ENCODE assay signal across 16 cellular contexts in genomic region chr15:101349497-101349951, GRCh38. TPM values are rescaled to one million over a fixed set of nuclear protein-coding genes. Genes with fewer than 3 reads are reported as not detected.
A peak's percentile ranks its signal among the peaks of the same experiment; 100 is the strongest.
DNase-seq lines count a peak whose midpoint lies in the region; ATAC-seq and TF ChIP-seq lines count a peak whose summit lies in the region.
"Had no signal": no experiment of that assay in that cellular context is flagged by ENCODE, and none has a peak within 500 bp of the region (broad histone marks: within the 10 kb centered on the region; RNA-seq: fewer than 3 reads in every experiment).

No MANE protein-coding gene starts in this region.

- H3K27me3 ChIP-seq in body of pancreas: no peaks in the 10 kb centered on the region
- no peaks in the 10 kb centered on the region for H3K27me3 ChIP-seq in effector memory CD4-positive, alpha-beta T cell (replicated peaks; ENCODE audit: control insufficient read depth, insufficient read depth, low read length, poor library complexity, severe bottlenecking)

- no peaks in the 10 kb centered on the region for H3K9me3 ChIP-seq in HEK293 (ENCODE audit: control insufficient read depth, insufficient read depth, low read depth, low read length)
- no peaks in the 10 kb centered on the region for H3K9me3 ChIP-seq in body of pancreas
- H3K9me3 ChIP-seq in effector memory CD4-positive, alpha-beta T cell (ENCODE audit: control insufficient read depth, low read length): no peaks in the 10 kb centered on the region

- DNase-seq in body of pancreas (peak in 1 of 4 donors; percentile 17), left colon (no peak), hippocampal formation (lab: John Stamatoyannopoulos, UW) (no peak), MV-4-11 (lab: John Stamatoyannopoulos, UW) (no peak)
- DNase-seq in effector memory CD4-positive, alpha-beta T cell: no peak
- DNase-seq: C1 segment of cervical spinal cord, KBM-7, NCI-H1048, NCI-H1436 treated with DMSO at 0.1 percent for 48 hours, NCI-H2029 treated with DMSO at 0.1 percent for 48 hours, NCI-H2171 treated with DMSO at 0.1 percent for 48 hours, NCI-H774 had no signal

- H3K4me3 ChIP-seq in HEK293 (ENCODE audit: low read depth, low read length) (no peak overlapping the region), body of pancreas (no peak overlapping the region)
- no peak overlapping the region for H3K4me3 ChIP-seq in effector memory CD4-positive, alpha-beta T cell (ENCODE audit: insufficient read depth, low read depth, low read length, poor library complexity, severe bottlenecking)

- ATAC-seq in body of pancreas: peak; percentile 27
- ATAC-seq in left colon: peak; percentile 13
- no peak for ATAC-seq in GM19023 (IDR thresholded peaks at IDR 0.05; ENCODE audit: unreplicated experiment)
- ATAC-seq: HCT116 had no signal

- POLR2A ChIA-PET in HEK293 (lab: Yijun Ruan, JAX): interaction anchor here (0.7 kb wide), 1 partner anchor 69 kb away, joined by 3 read pairs; no protein-coding TSS in a partner anchor

- no peak for TF ChIP-seq POLR2A in body of pancreas (IDR thresholded peaks at IDR 0.05)

- intact Hi-C loops in body of pancreas (cut with DNase I): no loop called here
- intact Hi-C loops in left colon (cut with DNase I, micrococcal nuclease): no loop called here

- TF ChIP-seq CTCF in C4-2B (conservative IDR thresholded peaks at IDR 0.05) (no peak), HEK293 (tag by site-specific recombination; IDR thresholded peaks at IDR 0.05) (no peak), body of pancreas (IDR thresholded peaks at IDR 0.05) (no peak)

- CTCF ChIA-PET in HEK293 (lab: Yijun Ruan, JAX): no interaction called here

- 46 to 50% methylated on average over 10 of the region's 10 CpGs for WGBS in body of pancreas, 2 donors

- H3K36me3 ChIP-seq in HEK293 (ENCODE audit: control insufficient read depth in 2 of 2, insufficient read depth in 1 of 2, low read length in 2 of 2) (peaks cover 5 to 6% of the 10 kb centered on the region in 2 experiments; a peak in 2 of 3 replicates), body of pancreas (replicated peaks in 1 of 2; ENCODE audit: insufficient read depth in 1 of 2, low read depth in 2 of 2) (no peaks in the 10 kb centered on the region)
- no peaks in the 10 kb centered on the region for H3K36me3 ChIP-seq in effector memory CD4-positive, alpha-beta T cell (ENCODE audit: control insufficient read depth, insufficient read depth, low read length)

- H3K27ac ChIP-seq in C4-2B (peak overlapping the region; percentile 41), HEK293 (ENCODE audit: extremely low read depth, low read depth, low read length) (peak overlapping the region; percentile 21), body of pancreas (peak overlapping the region in 2 of 4 donors; percentile 22 to 48)
- no peak overlapping the region for H3K27ac ChIP-seq in effector memory CD4-positive, alpha-beta T cell (ENCODE audit: insufficient read depth, low read length, poor library complexity, severe bottlenecking)

- H3K4me1 ChIP-seq in HEK293 (ENCODE audit: control insufficient read depth, insufficient read depth, low read length) (peaks cover 5% of the 10 kb centered on the region; the same call in 1 of the 2 replicates), body of pancreas (peaks cover 15% of the 10 kb centered on the region)
- H3K4me1 ChIP-seq in effector memory CD4-positive, alpha-beta T cell (ENCODE audit: control insufficient read depth, insufficient read depth, low read length, poor library complexity, severe bottlenecking): no peaks in the 10 kb centered on the region

TF ChIP-seq in HEK293, 187 proteins besides CTCF, POLR2A, EP300 and RAD21 (continues in another document):
- TF ChIP-seq ZBTB7A (tag by site-specific recombination; IDR thresholded peaks at IDR 0.05; ENCODE audit: low read depth): no peak
- TF ChIP-seq ZNF561 (tag by site-specific recombination; IDR thresholded peaks at IDR 0.05; ENCODE audit: borderline replicate concordance): no peak
- TF ChIP-seq ZNF280C (tag by site-specific recombination; IDR thresholded peaks at IDR 0.05): no peak
- no peak for TF ChIP-seq MZF1 (tag by site-specific recombination; IDR thresholded peaks at IDR 0.05; ENCODE audit: borderline replicate concordance)
- no peak for TF ChIP-seq ZNF214 (tag by site-specific recombination; IDR thresholded peaks at IDR 0.05; ENCODE audit: borderline replicate concordance)
- no peak for TF ChIP-seq ZNF548 (tag by site-specific recombination; IDR thresholded peaks at IDR 0.05)
- no peak for TF ChIP-seq ZNF391 (tag by site-specific recombination; IDR thresholded peaks at IDR 0.05; ENCODE audit: borderline replicate concordance, low read depth)
- TF ChIP-seq RBAK (tag by site-specific recombination; IDR thresholded peaks at IDR 0.05): no peak
- no peak for TF ChIP-seq FEZF1 (tag by site-specific recombination; IDR thresholded peaks at IDR 0.05)
- no peak for TF ChIP-seq ZBTB1 (tag by site-specific recombination; IDR thresholded peaks at IDR 0.05)
- TF ChIP-seq, protein P1, sequence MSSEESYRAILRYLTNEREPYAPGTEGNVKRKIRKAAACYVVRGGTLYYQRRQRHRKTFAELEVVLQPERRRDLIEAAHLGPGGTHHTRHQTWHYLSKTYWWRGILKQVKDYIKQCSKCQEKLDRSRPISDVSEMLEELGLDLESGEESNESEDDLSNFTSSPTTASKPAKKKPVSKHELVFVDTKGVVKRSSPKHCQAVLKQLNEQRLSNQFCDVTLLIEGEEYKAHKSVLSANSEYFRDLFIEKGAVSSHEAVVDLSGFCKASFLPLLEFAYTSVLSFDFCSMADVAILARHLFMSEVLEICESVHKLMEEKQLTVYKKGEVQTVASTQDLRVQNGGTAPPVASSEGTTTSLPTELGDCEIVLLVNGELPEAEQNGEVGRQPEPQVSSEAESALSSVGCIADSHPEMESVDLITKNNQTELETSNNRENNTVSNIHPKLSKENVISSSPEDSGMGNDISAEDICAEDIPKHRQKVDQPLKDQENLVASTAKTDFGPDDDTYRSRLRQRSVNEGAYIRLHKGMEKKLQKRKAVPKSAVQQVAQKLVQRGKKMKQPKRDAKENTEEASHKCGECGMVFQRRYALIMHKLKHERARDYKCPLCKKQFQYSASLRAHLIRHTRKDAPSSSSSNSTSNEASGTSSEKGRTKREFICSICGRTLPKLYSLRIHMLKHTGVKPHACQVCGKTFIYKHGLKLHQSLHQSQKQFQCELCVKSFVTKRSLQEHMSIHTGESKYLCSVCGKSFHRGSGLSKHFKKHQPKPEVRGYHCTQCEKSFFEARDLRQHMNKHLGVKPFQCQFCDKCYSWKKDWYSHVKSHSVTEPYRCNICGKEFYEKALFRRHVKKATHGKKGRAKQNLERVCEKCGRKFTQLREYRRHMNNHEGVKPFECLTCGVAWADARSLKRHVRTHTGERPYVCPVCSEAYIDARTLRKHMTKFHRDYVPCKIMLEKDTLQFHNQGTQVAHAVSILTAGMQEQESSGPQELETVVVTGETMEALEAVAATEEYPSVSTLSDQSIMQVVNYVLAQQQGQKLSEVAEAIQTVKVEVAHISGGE (tag by site-specific recombination; conservative IDR thresholded peaks at IDR 0.05; ENCODE audit: low read depth): no peak
- no peak for TF ChIP-seq IKZF3 (tag by site-specific recombination; IDR thresholded peaks at IDR 0.05)
- no peak for TF ChIP-seq ZNF133 (tag by site-specific recombination; IDR thresholded peaks at IDR 0.05)
- TF ChIP-seq HOXC10 (CRISPR knock-in tag; IDR thresholded peaks at IDR 0.05): no peak
- TF ChIP-seq, protein P2, sequence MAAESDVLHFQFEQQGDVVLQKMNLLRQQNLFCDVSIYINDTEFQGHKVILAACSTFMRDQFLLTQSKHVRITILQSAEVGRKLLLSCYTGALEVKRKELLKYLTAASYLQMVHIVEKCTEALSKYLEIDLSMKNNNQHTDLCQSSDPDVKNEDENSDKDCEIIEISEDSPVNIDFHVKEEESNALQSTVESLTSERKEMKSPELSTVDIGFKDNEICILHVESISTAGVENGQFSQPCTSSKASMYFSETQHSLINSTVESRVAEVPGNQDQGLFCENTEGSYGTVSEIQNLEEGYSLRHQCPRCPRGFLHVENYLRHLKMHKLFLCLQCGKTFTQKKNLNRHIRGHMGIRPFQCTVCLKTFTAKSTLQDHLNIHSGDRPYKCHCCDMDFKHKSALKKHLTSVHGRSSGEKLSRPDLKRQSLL (tag by site-specific recombination; IDR thresholded peaks at IDR 0.05): no peak
- TF ChIP-seq ZNF24 (tag by site-specific recombination; IDR thresholded peaks at IDR 0.05): no peak
- TF ChIP-seq, protein P3, sequence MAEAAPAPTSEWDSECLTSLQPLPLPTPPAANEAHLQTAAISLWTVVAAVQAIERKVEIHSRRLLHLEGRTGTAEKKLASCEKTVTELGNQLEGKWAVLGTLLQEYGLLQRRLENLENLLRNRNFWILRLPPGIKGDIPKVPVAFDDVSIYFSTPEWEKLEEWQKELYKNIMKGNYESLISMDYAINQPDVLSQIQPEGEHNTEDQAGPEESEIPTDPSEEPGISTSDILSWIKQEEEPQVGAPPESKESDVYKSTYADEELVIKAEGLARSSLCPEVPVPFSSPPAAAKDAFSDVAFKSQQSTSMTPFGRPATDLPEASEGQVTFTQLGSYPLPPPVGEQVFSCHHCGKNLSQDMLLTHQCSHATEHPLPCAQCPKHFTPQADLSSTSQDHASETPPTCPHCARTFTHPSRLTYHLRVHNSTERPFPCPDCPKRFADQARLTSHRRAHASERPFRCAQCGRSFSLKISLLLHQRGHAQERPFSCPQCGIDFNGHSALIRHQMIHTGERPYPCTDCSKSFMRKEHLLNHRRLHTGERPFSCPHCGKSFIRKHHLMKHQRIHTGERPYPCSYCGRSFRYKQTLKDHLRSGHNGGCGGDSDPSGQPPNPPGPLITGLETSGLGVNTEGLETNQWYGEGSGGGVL (tag by site-specific recombination; IDR thresholded peaks at IDR 0.05): no peak

RNA-seq across cellular contexts. Expression of gene SNRPA1, which starts 54.5 kb away (rescaled TPM):
- total RNA-seq in body of pancreas (10 to 100 TPM; 26.2 to 29.7 TPM), left colon (10 to 100 TPM; 44.7 to 48.2 TPM)
